Comparison of ENCODE assay signal across 14 cellular contexts in the genomic region with DNA sequence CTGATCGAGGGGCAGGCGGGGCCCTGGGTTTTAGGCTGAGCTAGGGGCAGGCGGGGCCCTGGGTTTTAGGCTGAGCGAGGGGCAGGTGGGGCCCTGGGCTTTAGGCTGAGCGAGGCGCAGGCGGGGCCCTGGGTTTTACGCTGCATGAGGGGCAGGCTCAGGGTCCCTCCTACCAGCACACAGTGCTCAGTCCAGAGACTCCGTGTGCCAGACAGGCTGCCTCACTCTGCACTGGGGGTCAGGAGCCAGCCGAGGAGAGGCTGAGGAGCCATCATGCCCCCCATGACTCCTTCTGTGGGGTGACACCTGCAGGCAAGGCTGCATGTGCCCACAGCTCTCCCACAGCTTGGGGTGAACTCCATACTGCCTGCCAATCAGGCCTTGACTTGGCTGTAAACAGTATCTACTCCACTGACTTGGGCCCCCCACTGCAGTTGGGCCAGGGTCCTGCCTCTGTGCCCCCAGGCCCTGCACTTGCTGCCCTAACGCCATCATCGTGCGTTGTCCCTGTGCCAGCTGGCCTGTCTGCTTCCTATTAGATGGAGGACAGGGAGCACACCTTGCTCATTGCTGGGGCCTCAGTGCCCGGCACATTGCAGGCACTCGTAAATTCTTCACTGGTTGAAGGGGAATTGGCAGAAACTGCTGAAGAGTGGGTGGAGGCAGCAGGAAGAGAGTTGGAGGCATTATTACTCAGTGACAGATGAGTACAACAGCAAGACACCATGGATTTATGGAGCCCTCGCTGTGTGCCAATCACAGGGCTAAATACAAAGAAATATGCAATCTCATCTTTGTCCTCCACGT.
A peak's percentile ranks its signal among the peaks of the same experiment; 100 is the strongest.
DNase-seq lines count a peak whose midpoint lies in the region; ATAC-seq and TF ChIP-seq lines count a peak whose summit lies in the region.
"Had no signal": no experiment of that assay in that cellular context is flagged by ENCODE, and none has a peak within 500 bp of the region (broad histone marks: within the 10 kb centered on the region; RNA-seq: fewer than 3 reads in every experiment).

No MANE protein-coding gene starts in this region.

- H3K4me3 ChIP-seq in SK-N-SH (ENCODE audit: low read depth in 2 of 2, low read length in 1 of 2): no peak overlapping the region
- H3K4me3 ChIP-seq: breast epithelium had no signal

- H3K9me3 ChIP-seq in SK-N-SH: no peaks in the 10 kb centered on the region
- H3K9me3 ChIP-seq: breast epithelium had no signal

- POLR2A ChIA-PET in WTC11 (lab: Charles Lee) (no interaction called here), SK-N-SH (lab: Yijun Ruan, JAX) (no interaction called here)

- H3K9me2 ChIP-seq in SK-N-SH: no peaks in the 10 kb centered on the region

- intact Hi-C loops in activated CD4-positive, alpha-beta T cell treated with anti-CD3 and anti-CD28 coated beads, Interleukin-2, amount 10 ng/mL, durations not matched to agents 24 days and 14 days (cut with micrococcal nuclease): no loop called here

- H3K27ac Mint-ChIP-seq in osteocyte (ENCODE audit: unreplicated experiment) (no peak overlapping the region), WTC11 (no peak overlapping the region)
- no peak overlapping the region for H3K27ac Mint-ChIP-seq in activated CD4-positive, alpha-beta T cell treated with anti-CD3 and anti-CD28 coated beads, Interleukin-2, amount 10 ng/mL, durations not matched to agents 24 days and 14 days
- H3K27ac Mint-ChIP-seq: activated naive CD4-positive, alpha-beta T cell treated with anti-CD3 and anti-CD28 coated beads, Interleukin-2, amount 10 ng/mL, durations not matched to agents 7 days and 5 days; memory B cell had no signal

- H3K36me3 Mint-ChIP-seq in osteocyte (ENCODE audit: unreplicated experiment): peaks cover 15% of the 10 kb centered on the region
- H3K36me3 Mint-ChIP-seq in WTC11: no peaks in the 10 kb centered on the region
- H3K36me3 Mint-ChIP-seq in activated CD4-positive, alpha-beta T cell treated with anti-CD3 and anti-CD28 coated beads, Interleukin-2, amount 10 ng/mL, durations not matched to agents 24 days and 14 days (ENCODE audit: low read depth): no peaks in the 10 kb centered on the region
- H3K36me3 Mint-ChIP-seq: activated naive CD4-positive, alpha-beta T cell treated with anti-CD3 and anti-CD28 coated beads, Interleukin-2, amount 10 ng/mL, durations not matched to agents 7 days and 5 days; memory B cell had no signal

- CTCF ChIA-PET in WTC11 (lab: Charles Lee) (no interaction called here), SK-N-SH (lab: Yijun Ruan, JAX) (interaction anchor here (1.7 kb wide), 1 partner anchor 192 kb away, joined by 4 read pairs; no protein-coding TSS in a partner anchor)

- no peak; the same call in 1 of the 2 replicates for ATAC-seq in WTC11

- no peaks in the 10 kb centered on the region for H3K27me3 ChIP-seq in SK-N-SH (ENCODE audit: insufficient read depth)
- H3K27me3 ChIP-seq: breast epithelium had no signal

- no peak for TF ChIP-seq CTCF in osteocyte (IDR thresholded peaks at IDR 0.05)
- no peak for TF ChIP-seq CTCF in WTC11 (IDR thresholded peaks at IDR 0.05)
- no peak for TF ChIP-seq CTCF in SK-N-SH (IDR thresholded peaks at IDR 0.05)

- peaks cover 8 to 22% of the 10 kb centered on the region in 2 experiments for H3K36me3 ChIP-seq in SK-N-SH (replicated peaks in 1 of 2; ENCODE audit: control insufficient read depth in 1 of 2, insufficient read depth in 2 of 2, low read length in 1 of 2)
- H3K36me3 ChIP-seq: breast epithelium had no signal

- TF ChIP-seq EP300 in SK-N-SH (IDR thresholded peaks at IDR 0.05; ENCODE audit: borderline replicate concordance in 1 of 2, low read depth in 1 of 2, low read length in 1 of 2): no peak

- H3K27me3 Mint-ChIP-seq in osteocyte (ENCODE audit: unreplicated experiment) (no peaks in the 10 kb centered on the region), WTC11 (ENCODE audit: low read depth) (no peaks in the 10 kb centered on the region)
- H3K27me3 Mint-ChIP-seq in activated CD4-positive, alpha-beta T cell treated with anti-CD3 and anti-CD28 coated beads, Interleukin-2, amount 10 ng/mL, durations not matched to agents 24 days and 14 days: no peaks in the 10 kb centered on the region
- H3K27me3 Mint-ChIP-seq: activated naive CD4-positive, alpha-beta T cell treated with anti-CD3 and anti-CD28 coated beads, Interleukin-2, amount 10 ng/mL, durations not matched to agents 7 days and 5 days had no signal

- H3K79me2 ChIP-seq in SK-N-SH (ENCODE audit: insufficient read depth): no peaks in the 10 kb centered on the region; the same call in 1 of the 2 replicates

- peak; percentile 62 for DNase-seq in Ammon's horn (ENCODE audit: low spot score)
- DNase-seq in M059J (ENCODE audit: low read depth): peak; percentile 42
- DNase-seq in ecto neural progenitor cell (ENCODE audit: low spot score): peak; percentile 36
- peak; percentile 74 for DNase-seq in osteocyte (ENCODE audit: extremely low spot score, unreplicated experiment)
- DNase-seq in WTC11 (ENCODE audit: low spot score): no peak
- DNase-seq in activated CD4-positive, alpha-beta T cell treated with anti-CD3 and anti-CD28 coated beads, Interleukin-2, amount 10 ng/mL, durations not matched to agents 24 days and 14 days: no peak
- DNase-seq in SK-N-SH: no peak
- DNase-seq in AML-193 (lab: John Stamatoyannopoulos, UW): no peak
- DNase-seq: activated CD4-positive, alpha-beta T cell treated with anti-CD3 and anti-CD28 coated beads for 4 hours; activated naive CD4-positive, alpha-beta T cell treated with anti-CD3 and anti-CD28 coated beads, Interleukin-2, amount 10 ng/mL, durations not matched to agents 7 days and 5 days; OCI-M1; SW 1271 had no signal

- no peak overlapping the region for H3K4me3 Mint-ChIP-seq in osteocyte (ENCODE audit: unreplicated experiment)
- H3K4me3 Mint-ChIP-seq in WTC11: no peak overlapping the region
- no peak overlapping the region for H3K4me3 Mint-ChIP-seq in activated CD4-positive, alpha-beta T cell treated with anti-CD3 and anti-CD28 coated beads, Interleukin-2, amount 10 ng/mL, durations not matched to agents 24 days and 14 days
- H3K4me3 Mint-ChIP-seq: activated naive CD4-positive, alpha-beta T cell treated with anti-CD3 and anti-CD28 coated beads, Interleukin-2, amount 10 ng/mL, durations not matched to agents 7 days and 5 days; memory B cell had no signal

- no peak overlapping the region for H3K4me2 ChIP-seq in SK-N-SH

- H3K9ac ChIP-seq in SK-N-SH: no peak overlapping the region

- H3K4me1 ChIP-seq in SK-N-SH (ENCODE audit: control insufficient read depth in 1 of 2, insufficient read depth in 2 of 2, low read depth in 1 of 2, low read length in 1 of 2): peaks cover 3 to 48% of the 10 kb centered on the region in 2 experiments; a peak in 2 of 4 replicates

- H2AFZ ChIP-seq in SK-N-SH (ENCODE audit: low read depth): no peak overlapping the region

- H3F3A ChIP-seq in SK-N-SH (replicated peaks; ENCODE audit: insufficient read depth): no peaks in the 10 kb centered on the region

- no peak overlapping the region; a peak in 1 of 4 replicates for H3K27ac ChIP-seq in SK-N-SH (ENCODE audit: low read depth in 2 of 2, low read length in 1 of 2)
- H3K27ac ChIP-seq: breast epithelium had no signal

- WGBS in SK-N-SH (ENCODE audit: low lambda C conversion rate): 89% methylated on average over 13 of the region's 17 CpGs

- H3K9me3 Mint-ChIP-seq in osteocyte (ENCODE audit: unreplicated experiment) (no peaks in the 10 kb centered on the region), WTC11 (no peaks in the 10 kb centered on the region)
- no peaks in the 10 kb centered on the region for H3K9me3 Mint-ChIP-seq in activated CD4-positive, alpha-beta T cell treated with anti-CD3 and anti-CD28 coated beads, Interleukin-2, amount 10 ng/mL, durations not matched to agents 24 days and 14 days
- H3K9me3 Mint-ChIP-seq: activated naive CD4-positive, alpha-beta T cell treated with anti-CD3 and anti-CD28 coated beads, Interleukin-2, amount 10 ng/mL, durations not matched to agents 7 days and 5 days; memory B cell had no signal

- TF ChIP-seq RAD21 in SK-N-SH (IDR thresholded peaks at IDR 0.05; ENCODE audit: low read length): no peak

- H3K4me1 Mint-ChIP-seq in osteocyte (ENCODE audit: unreplicated experiment): no peaks in the 10 kb centered on the region
- H3K4me1 Mint-ChIP-seq in WTC11: no peaks in the 10 kb centered on the region
- no peaks in the 10 kb centered on the region for H3K4me1 Mint-ChIP-seq in activated CD4-positive, alpha-beta T cell treated with anti-CD3 and anti-CD28 coated beads, Interleukin-2, amount 10 ng/mL, durations not matched to agents 24 days and 14 days
- H3K4me1 Mint-ChIP-seq: activated naive CD4-positive, alpha-beta T cell treated with anti-CD3 and anti-CD28 coated beads, Interleukin-2, amount 10 ng/mL, durations not matched to agents 7 days and 5 days; memory B cell had no signal

- H4K20me1 ChIP-seq in SK-N-SH (ENCODE audit: insufficient read depth): peaks cover under 1% of the 10 kb centered on the region

TF ChIP-seq in WTC11, 78 proteins besides CTCF, POLR2A, EP300 and RAD21 (continues in another document):
- TF ChIP-seq, protein P1, sequence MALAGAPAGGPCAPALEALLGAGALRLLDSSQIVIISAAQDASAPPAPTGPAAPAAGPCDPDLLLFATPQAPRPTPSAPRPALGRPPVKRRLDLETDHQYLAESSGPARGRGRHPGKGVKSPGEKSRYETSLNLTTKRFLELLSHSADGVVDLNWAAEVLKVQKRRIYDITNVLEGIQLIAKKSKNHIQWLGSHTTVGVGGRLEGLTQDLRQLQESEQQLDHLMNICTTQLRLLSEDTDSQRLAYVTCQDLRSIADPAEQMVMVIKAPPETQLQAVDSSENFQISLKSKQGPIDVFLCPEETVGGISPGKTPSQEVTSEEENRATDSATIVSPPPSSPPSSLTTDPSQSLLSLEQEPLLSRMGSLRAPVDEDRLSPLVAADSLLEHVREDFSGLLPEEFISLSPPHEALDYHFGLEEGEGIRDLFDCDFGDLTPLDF (CRISPR knock-in tag; IDR thresholded peaks at IDR 0.05): no peak

TF ChIP-seq in SK-N-SH, 30 proteins besides CTCF, POLR2A, EP300 and RAD21 (continues in another document):
- TF ChIP-seq FOXM1 (IDR thresholded peaks at IDR 0.05; ENCODE audit: low read depth): no peak
- TF ChIP-seq, protein P2, sequence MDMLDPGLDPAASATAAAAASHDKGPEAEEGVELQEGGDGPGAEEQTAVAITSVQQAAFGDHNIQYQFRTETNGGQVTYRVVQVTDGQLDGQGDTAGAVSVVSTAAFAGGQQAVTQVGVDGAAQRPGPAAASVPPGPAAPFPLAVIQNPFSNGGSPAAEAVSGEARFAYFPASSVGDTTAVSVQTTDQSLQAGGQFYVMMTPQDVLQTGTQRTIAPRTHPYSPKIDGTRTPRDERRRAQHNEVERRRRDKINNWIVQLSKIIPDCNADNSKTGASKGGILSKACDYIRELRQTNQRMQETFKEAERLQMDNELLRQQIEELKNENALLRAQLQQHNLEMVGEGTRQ (IDR thresholded peaks at IDR 0.05; ENCODE audit: borderline replicate concordance, low read depth, low read length): no peak
- no peak for TF ChIP-seq GABPA (IDR thresholded peaks at IDR 0.05; ENCODE audit: low read depth)
- no peak for TF ChIP-seq CHD2 (IDR thresholded peaks at IDR 0.05; ENCODE audit: low read length, partially characterized antibody)

Comparison
In these comparisons a context has a peak if more than half of its experiments do, and no peak if none do; other contexts are left out.
1. DNase-seq: peak in Ammon's horn (single experiment), M059J (single experiment), ecto neural progenitor cell (single experiment) and osteocyte (single experiment); none in WTC11 (single experiment), activated CD4-positive, alpha-beta T cell treated with anti-CD3 and anti-CD28 coated beads, Interleukin-2, amount 10 ng/mL, durations not matched to agents 24 days and 14 days (single experiment), SK-N-SH (single experiment) and AML-193 (0 of 2).